Comparison of ENCODE assay signal across 18 cellular contexts in genomic region chr22:45769569-45770210, GRCh38.
DNase-seq lines count a peak whose midpoint lies in the region; FAIRE-seq and TF ChIP-seq lines count a peak whose summit lies in the region.
"Had no signal": no experiment of that assay in that cellular context is flagged by ENCODE, and none has a peak within 500 bp of the region (broad histone marks: within the 10 kb centered on the region; RNA-seq: fewer than 3 reads in every experiment).

No MANE protein-coding gene starts in this region.

- no peak overlapping the region for H2BK5ac ChIP-seq in H1 (ENCODE audit: low read depth, low read length)

- no peaks in the 10 kb centered on the region for H3K9me3 ChIP-seq in H1 (ENCODE audit: insufficient read depth in 2 of 2, low read depth in 1 of 2, low read length in 1 of 2)
- H3K9me3 ChIP-seq in spleen = peaks cover 0 to 7% (median 0%) of the 10 kb centered on the region in 8 donors
- H3K9me3 ChIP-seq in vagina = no peaks in the 10 kb centered on the region
- H3K9me3 ChIP-seq: HAP-1, mucosa of descending colon, suprapubic skin had no signal

- TF ChIP-seq POLR2A in H1 (IDR thresholded peaks at IDR 0.05; ENCODE audit: control extremely low read depth in 1 of 2, low read depth in 2 of 2, low read length in 2 of 2) (no peak), spleen (IDR thresholded peaks at IDR 0.05) (no peak), vagina (IDR thresholded peaks at IDR 0.05) (no peak)

- CTCF ChIA-PET in H1 (lab: Charles Lee; ENCODE audit: partially characterized antibody) = interaction anchor here (1.3 to 1.5 kb wide), 2 partner anchors 16 to 95 kb away, joined by 3 to 6 read pairs; no protein-coding TSS in a partner anchor

- H4K20me1 ChIP-seq in H1 (replicated peaks in 1 of 2; ENCODE audit: control insufficient read depth in 1 of 2, insufficient read depth in 2 of 2, low read length in 2 of 2) = no peaks in the 10 kb centered on the region

- no peaks in the 10 kb centered on the region for H3K23me2 ChIP-seq in H1 (ENCODE audit: low read depth, low read length)

- H3K36me3 ChIP-seq in H1 (ENCODE audit: control insufficient read depth in 2 of 4, insufficient read depth in 4 of 4, low read length in 3 of 4) (no peaks in the 10 kb centered on the region; a peak in 1 of 8 replicates), spleen (peaks cover 0 to 24% (median 2%) of the 10 kb centered on the region in 6 donors), vagina (no peaks in the 10 kb centered on the region)
- H3K36me3 ChIP-seq: HAP-1 had no signal

- H2AFZ ChIP-seq in H1 (ENCODE audit: low read length) = no peak overlapping the region

- POLR2A ChIA-PET in H1 (lab: Charles Lee; ENCODE audit: partially characterized antibody) = interaction anchor here (1.0 to 1.7 kb wide), 3 partner anchors 11 to 12 kb away, joined by 3 to 5 read pairs (median 4); no protein-coding TSS in a partner anchor

- H4K91ac ChIP-seq in H1 (replicated peaks; ENCODE audit: insufficient read length, low read length) = no peak overlapping the region

- H3K4ac ChIP-seq in H1 (replicated peaks; ENCODE audit: insufficient read length, low read depth, low read length) = no peak overlapping the region

- H3K79me1 ChIP-seq in H1 (ENCODE audit: low read depth, low read length) = no peaks in the 10 kb centered on the region

- 0 out of 2 replicates have a peak overlapping the region, but pooled peaks have one; percentile 87 for H2BK20ac ChIP-seq in H1 (ENCODE audit: low read length)

- no peak for TF ChIP-seq EP300 in H1 (IDR thresholded peaks at IDR 0.05; ENCODE audit: borderline replicate concordance in 1 of 2, low read depth in 2 of 2, low read length in 2 of 2)

- no peak overlapping the region for H3K27ac ChIP-seq in H1 (ENCODE audit: low read depth, low read length)
- H3K27ac ChIP-seq in spleen = no peak overlapping the region
- H3K27ac ChIP-seq in vagina = no peak overlapping the region
- H3K27ac ChIP-seq: suprapubic skin had no signal

- no peak for FAIRE-seq in H1 (lab: Jason Lieb, UNC)
- FAIRE-seq: A204.1 had no signal

- intact Hi-C loops in spleen (cut with DNase I; ENCODE audit: low total_unique reads) = no loop called here
- intact Hi-C loops in vagina (cut with DNase I) = no loop called here

- no peak overlapping the region for H3K9ac ChIP-seq in H1 (replicated peaks in 1 of 4; ENCODE audit: extremely low read depth in 1 of 4, low read depth in 3 of 4, low read length in 3 of 4)

- WGBS in H1 (ENCODE audit: extremely low coverage in 1 of 2, insufficient coverage in 1 of 2, insufficient read length in 1 of 2, insufficient replicate concordance in 2 of 2, low coverage in 1 of 2, low lambda C conversion rate in 2 of 2, missing lambda C conversion rate in 1 of 2), 2 experiments = 85% methylated on average over 3 of the region's 3 CpGs; no CpG with 5 or more reads in 1 of the 2 experiments
- 71 to 89% (median 80%) methylated on average over 3 of the region's 3 CpGs for WGBS in spleen, 5 donors

- H3K79me2 ChIP-seq in H1 (ENCODE audit: control insufficient read depth in 1 of 2, insufficient read depth in 2 of 2, low read length in 2 of 2) = peaks cover 0 to 27% of the 10 kb centered on the region in 2 experiments; a peak in 1 of 4 replicates

- H3K4me3 ChIP-seq in H1 (ENCODE audit: extremely low read depth in 1 of 4, insufficient read depth in 2 of 4, low read depth in 3 of 4, low read length in 4 of 4) = no peak overlapping the region
- H3K4me3 ChIP-seq in spleen = no peak overlapping the region
- no peak overlapping the region for H3K4me3 ChIP-seq in vagina
- H3K4me3 ChIP-seq: HAP-1, mucosa of descending colon, suprapubic skin had no signal

- no peak for TF ChIP-seq CTCF in H1 (IDR thresholded peaks at IDR 0.05; ENCODE audit: control extremely low read depth in 1 of 3, insufficient read depth in 1 of 3, low read depth in 1 of 3, low read length in 3 of 3)
- TF ChIP-seq CTCF in spleen (IDR thresholded peaks at IDR 0.05 in 8 of 11, conservative IDR thresholded peaks at IDR 0.05 in 3 of 11) = no peak
- TF ChIP-seq CTCF in vagina (IDR thresholded peaks at IDR 0.05) = no peak

- H3K14ac ChIP-seq in H1 (ENCODE audit: insufficient read length) = no peak overlapping the region

- H2BK15ac ChIP-seq in H1 (ENCODE audit: low read length) = no peak overlapping the region

- TF ChIP-seq RAD21 in H1 (IDR thresholded peaks at IDR 0.05 in 1 of 2, conservative IDR thresholded peaks at IDR 0.05 in 1 of 2; ENCODE audit: low read depth in 2 of 2, low read length in 2 of 2) = no peak

- no peak overlapping the region for H2BK120ac ChIP-seq in H1 (replicated peaks; ENCODE audit: low read depth, low read length)

- no peak overlapping the region for H3K23ac ChIP-seq in H1 (ENCODE audit: insufficient read length)

- H4K8ac ChIP-seq in H1 (ENCODE audit: extremely low read depth, insufficient read depth, low read length) = no peak overlapping the region

- H3K4me2 ChIP-seq in H1 (ENCODE audit: insufficient read depth in 1 of 2, low read depth in 2 of 2, low read length in 2 of 2) = no peak overlapping the region

- H2BK12ac ChIP-seq in H1 (ENCODE audit: low read depth, low read length) = 0 out of 2 replicates have a peak overlapping the region, but pooled peaks have one; percentile 19

- no peak overlapping the region for H3K56ac ChIP-seq in H1 (replicated peaks; ENCODE audit: insufficient read length, low read depth, low read length)

- no peak overlapping the region for H4K5ac ChIP-seq in H1 (ENCODE audit: insufficient read length, low read depth, low read length)

- no peak overlapping the region; the same call in 1 of the 2 replicates for H2AK5ac ChIP-seq in H1 (ENCODE audit: low read depth, low read length)

- 0 out of 2 replicates have a peak overlapping the region, but pooled peaks have one; percentile 22 for H3K18ac ChIP-seq in H1 (ENCODE audit: extremely low read depth, low read length)

- no peaks in the 10 kb centered on the region for H3K27me3 ChIP-seq in H1 (replicated peaks in 1 of 4; ENCODE audit: control insufficient read depth in 3 of 4, extremely low read depth in 1 of 4, insufficient read depth in 3 of 4, low read length in 3 of 4)
- no peaks in the 10 kb centered on the region for H3K27me3 ChIP-seq in spleen (replicated peaks in 1 of 7)
- no peaks in the 10 kb centered on the region for H3K27me3 ChIP-seq in vagina
- H3K27me3 ChIP-seq: suprapubic skin had no signal

- DNase-seq in NCI-H82 (lab: John Stamatoyannopoulos, UW) (peak; percentile 6), NCI-H82 treated with DMSO at 0.1 percent for 48 hours (lab: John Stamatoyannopoulos, UW; ENCODE audit: unreplicated experiment) (no peak), NAMALWA (ENCODE audit: low spot score) (peak; percentile 58), H1 (ENCODE audit: low read depth in 1 of 2, low spot score in 2 of 2) (no peak), superior temporal gyrus (ENCODE audit: extremely low spot score) (peak; percentile 18), NCI-H1105 treated with DMSO at 0.1 percent for 48 hours (lab: John Stamatoyannopoulos, UW) (no peak), spleen (no peak), vagina (ENCODE audit: extremely low spot score in 2 of 2) (no peak)
- DNase-seq: activated CD4-positive, alpha-beta T cell treated with anti-CD3 and anti-CD28 coated beads, Interleukin-2, amount 50 U/mL, for 1 hour; activated naive CD4-positive, alpha-beta T cell treated with Interleukin-2 at 50 U/mL for 16 hours; anterior cingulate cortex; DMS153; mucosa of descending colon; NCI-H2227 treated with DMSO at 0.1 percent for 48 hours; T-helper 1 cell had no signal

- H3K4me1 ChIP-seq in H1 (replicated peaks in 1 of 4; ENCODE audit: control insufficient read depth in 3 of 4, insufficient read depth in 4 of 4, low read length in 3 of 4) (peaks cover 2 to 23% (median 8%) of the 10 kb centered on the region in 4 experiments; a peak in 6 of 7 replicates), spleen (peaks cover 0 to 21% (median under 1%) of the 10 kb centered on the region in 6 donors), vagina (no peaks in the 10 kb centered on the region)
- H3K4me1 ChIP-seq: suprapubic skin had no signal

TF ChIP-seq in H1, 55 proteins besides CTCF, POLR2A, EP300 and RAD21:
- TF ChIP-seq ZNF274 (IDR thresholded peaks at IDR 0.05; ENCODE audit: borderline replicate concordance, extremely low read depth, low read length) (no peak), CHD2 (IDR thresholded peaks at IDR 0.05; ENCODE audit: low read length) (no peak), JUN (IDR thresholded peaks at IDR 0.05; ENCODE audit: low read depth, low read length) (no peak), ATF3 (IDR thresholded peaks at IDR 0.05; ENCODE audit: insufficient read depth, low read depth, low read length) (no peak), SAP30 (IDR thresholded peaks at IDR 0.05; ENCODE audit: insufficient read depth, insufficient replicate concordance, low read length) (no peak), SIX5 (IDR thresholded peaks at IDR 0.05; ENCODE audit: low read depth, low read length) (no peak), EGR1 (IDR thresholded peaks at IDR 0.05; ENCODE audit: borderline replicate concordance, low read depth, low read length) (no peak), JUND (IDR thresholded peaks at IDR 0.05; ENCODE audit: low read length) (no peak), SRF (IDR thresholded peaks at IDR 0.05; ENCODE audit: low read depth, low read length) (no peak), CBX5 (IDR thresholded peaks at IDR 0.05; ENCODE audit: low read depth, low read length) (no peak)

Comparison
In these comparisons a context has a peak if more than half of its experiments do, and no peak if none do; other contexts are left out.
1. DNase-seq: peak in NCI-H82 (single experiment), NAMALWA (single experiment) and superior temporal gyrus (single experiment); none in NCI-H82 treated with DMSO at 0.1 percent for 48 hours (single experiment), H1 (0 of 2), NCI-H1105 treated with DMSO at 0.1 percent for 48 hours (single experiment), spleen (single experiment) and vagina (0 of 2).